ENCODE assay signal across 1 cellular context in the genomic region with DNA sequence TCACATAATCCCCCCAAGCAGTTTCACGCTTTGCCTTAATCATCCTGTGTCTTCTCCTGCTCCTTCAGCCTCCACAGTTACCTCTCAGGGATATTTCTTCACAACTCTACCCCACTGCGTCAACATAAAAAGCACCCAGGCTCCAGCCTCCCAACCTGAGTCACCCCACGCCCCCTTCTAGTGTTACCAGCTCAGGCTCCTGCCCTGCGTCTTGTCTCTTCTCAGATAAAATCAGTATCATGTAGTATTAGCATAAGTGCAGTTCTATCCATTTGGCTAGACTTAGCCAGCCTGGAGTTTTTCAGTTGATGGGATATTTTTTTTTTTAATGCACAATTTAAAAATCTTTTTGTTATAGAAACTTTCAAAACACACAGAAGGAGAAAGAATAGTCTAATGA.
TF ChIP-seq lines count a peak whose summit lies in the region.

No MANE protein-coding gene starts in this region.

TF ChIP-seq in K562, 482 proteins besides CTCF, POLR2A, EP300 and RAD21:
- TF ChIP-seq NFE2 (IDR thresholded peaks at IDR 0.05; ENCODE audit: low read depth) (peak; percentile 25; the same call in 1 of the 2 replicates), POLR3G (IDR thresholded peaks at IDR 0.05; ENCODE audit: extremely low read depth, insufficient read length, insufficient replicate concordance) (no peak), TBL1XR1 (IDR thresholded peaks at IDR 0.05; ENCODE audit: low read length in 2 of 2) (no peak)
- TF ChIP-seq, protein P1, sequence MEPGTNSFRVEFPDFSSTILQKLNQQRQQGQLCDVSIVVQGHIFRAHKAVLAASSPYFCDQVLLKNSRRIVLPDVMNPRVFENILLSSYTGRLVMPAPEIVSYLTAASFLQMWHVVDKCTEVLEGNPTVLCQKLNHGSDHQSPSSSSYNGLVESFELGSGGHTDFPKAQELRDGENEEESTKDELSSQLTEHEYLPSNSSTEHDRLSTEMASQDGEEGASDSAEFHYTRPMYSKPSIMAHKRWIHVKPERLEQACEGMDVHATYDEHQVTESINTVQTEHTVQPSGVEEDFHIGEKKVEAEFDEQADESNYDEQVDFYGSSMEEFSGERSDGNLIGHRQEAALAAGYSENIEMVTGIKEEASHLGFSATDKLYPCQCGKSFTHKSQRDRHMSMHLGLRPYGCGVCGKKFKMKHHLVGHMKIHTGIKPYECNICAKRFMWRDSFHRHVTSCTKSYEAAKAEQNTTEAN (CRISPR knock-in tag; IDR thresholded peaks at IDR 0.05), result no peak
- TF ChIP-seq, protein P2, sequence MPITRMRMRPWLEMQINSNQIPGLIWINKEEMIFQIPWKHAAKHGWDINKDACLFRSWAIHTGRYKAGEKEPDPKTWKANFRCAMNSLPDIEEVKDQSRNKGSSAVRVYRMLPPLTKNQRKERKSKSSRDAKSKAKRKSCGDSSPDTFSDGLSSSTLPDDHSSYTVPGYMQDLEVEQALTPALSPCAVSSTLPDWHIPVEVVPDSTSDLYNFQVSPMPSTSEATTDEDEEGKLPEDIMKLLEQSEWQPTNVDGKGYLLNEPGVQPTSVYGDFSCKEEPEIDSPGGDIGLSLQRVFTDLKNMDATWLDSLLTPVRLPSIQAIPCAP (CRISPR knock-in tag; IDR thresholded peaks at IDR 0.05; ENCODE audit: borderline replicate concordance), result no peak
- TF ChIP-seq, protein P3, sequence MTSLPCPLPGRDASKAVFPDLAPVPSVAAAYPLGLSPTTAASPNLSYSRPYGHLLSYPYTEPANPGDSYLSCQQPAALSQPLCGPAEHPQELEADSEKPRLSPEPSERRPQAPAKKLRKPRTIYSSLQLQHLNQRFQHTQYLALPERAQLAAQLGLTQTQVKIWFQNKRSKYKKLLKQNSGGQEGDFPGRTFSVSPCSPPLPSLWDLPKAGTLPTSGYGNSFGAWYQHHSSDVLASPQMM (CRISPR knock-in tag; IDR thresholded peaks at IDR 0.05), result no peak
TF ChIP-seq in K562: peak in this region for 1.
